ENCODE assay signal across 28 cellular contexts in genomic region chr11:13881176-13881680, GRCh38.
"Had no signal": no experiment of that assay in that cellular context is flagged by ENCODE, and none has a peak within 500 bp of the region (broad histone marks: within the 10 kb centered on the region; RNA-seq: fewer than 3 reads in every experiment).

No MANE protein-coding gene starts in this region.

- H3K4me3 ChIP-seq: colonic mucosa, gastrocnemius medialis, mucosa of descending colon, neural progenitor cell, ovary, psoas muscle, right lobe of liver, thoracic aorta, tibial nerve, upper lobe of left lung, uterus had no signal

- H3K4me3 Mint-ChIP-seq: dendritic cell treated with granulocyte-macrophage colony-stimulating factor and Interleukin-4, amounts not matched to agents 40 ng/mL and 50 ng/mL, for 4 days; endodermal cell; mesothelial cell of epicardium; natural killer cell treated with Interleukin-12 subunit alpha and Interleukin-12 subunit beta and Interleukin-15 and Interleukin-18, amount 100 ng/mL, for 72 hours; stimulated activated naive B cell treated with anti-CD40 and anti-IgM and Interleukin-4, amounts not matched to agents 10 μg/mL and 1 μg/mL and 100 μg/mL, for 72 hours; stimulated activated naive CD8-positive, alpha-beta T cell treated with anti-CD3 and anti-CD28 coated beads, Interleukin-15, Interleukin-2, amounts not matched to agents 100 ng/mL and 50 ng/mL, for 24 hours had no signal

- ATAC-seq: esophagus mucosa; gastrocnemius medialis; left lobe of liver; mucosa of descending colon; natural killer cell treated with Interleukin-12 subunit alpha and Interleukin-12 subunit beta and Interleukin-15 and Interleukin-18, amount 100 ng/mL, for 72 hours; psoas muscle; right lobe of liver; stimulated activated naive B cell treated with anti-CD40 and anti-IgM and Interleukin-4, amounts not matched to agents 10 μg/mL and 1 μg/mL and 100 μg/mL, for 72 hours had no signal

- DNase-seq: colonic mucosa; effector CD8-positive, alpha-beta T cell; endodermal cell; foreskin fibroblast; gastrocnemius medialis; head of caudate nucleus; mesenchymal stem cell; mucosa of descending colon; naive B cell; ovary; psoas muscle; right lobe of liver; small intestine; stimulated activated CD4-positive, alpha-beta T cell treated with anti-CD3 and anti-CD28 coated beads, Interleukin-15, amount 100 ng/mL, for 24 hours; stimulated activated CD4-positive, alpha-beta T cell treated with anti-CD3 and anti-CD28 coated beads, Interleukin-2, amount 100 ng/mL, for 48 hours; stimulated activated naive B cell treated with anti-CD40 and anti-IgM and Interleukin-4, amounts not matched to agents 10 μg/mL and 1 μg/mL and 100 μg/mL, for 72 hours; uterus had no signal

- H3K4me1 Mint-ChIP-seq: endodermal cell, mesothelial cell of epicardium had no signal

- H3K27me3 Mint-ChIP-seq: dendritic cell treated with granulocyte-macrophage colony-stimulating factor and Interleukin-4, amounts not matched to agents 40 ng/mL and 50 ng/mL, for 4 days; naive B cell; natural killer cell treated with Interleukin-12 subunit alpha and Interleukin-12 subunit beta and Interleukin-15 and Interleukin-18, amount 100 ng/mL, for 72 hours; stimulated activated naive B cell treated with anti-CD40 and anti-IgM and Interleukin-4, amounts not matched to agents 10 μg/mL and 1 μg/mL and 100 μg/mL, for 72 hours; stimulated activated naive CD8-positive, alpha-beta T cell treated with anti-CD3 and anti-CD28 coated beads, Interleukin-15, Interleukin-2, amounts not matched to agents 100 ng/mL and 50 ng/mL, for 24 hours had no signal

- H3K4me2 ChIP-seq: neural progenitor cell had no signal

- H3K9me3 ChIP-seq: colonic mucosa, gastrocnemius medialis, mucosa of descending colon, ovary, psoas muscle, right lobe of liver, thoracic aorta, tibial nerve, upper lobe of left lung, uterus had no signal

- H3K4me1 ChIP-seq: colonic mucosa, gastrocnemius medialis, neural progenitor cell, psoas muscle, right lobe of liver, tibial nerve, uterus had no signal

- H3K27ac Mint-ChIP-seq: dendritic cell treated with granulocyte-macrophage colony-stimulating factor and Interleukin-4, amounts not matched to agents 40 ng/mL and 50 ng/mL, for 4 days; endodermal cell; mesothelial cell of epicardium; natural killer cell treated with Interleukin-12 subunit alpha and Interleukin-12 subunit beta and Interleukin-15 and Interleukin-18, amount 100 ng/mL, for 72 hours; neural progenitor cell; stimulated activated naive B cell treated with anti-CD40 and anti-IgM and Interleukin-4, amounts not matched to agents 10 μg/mL and 1 μg/mL and 100 μg/mL, for 72 hours; stimulated activated naive CD8-positive, alpha-beta T cell treated with anti-CD3 and anti-CD28 coated beads, Interleukin-15, Interleukin-2, amounts not matched to agents 100 ng/mL and 50 ng/mL, for 24 hours had no signal

- H3K9me3 Mint-ChIP-seq: dendritic cell treated with granulocyte-macrophage colony-stimulating factor and Interleukin-4, amounts not matched to agents 40 ng/mL and 50 ng/mL, for 4 days; endodermal cell; mesothelial cell of epicardium; naive B cell; natural killer cell treated with Interleukin-12 subunit alpha and Interleukin-12 subunit beta and Interleukin-15 and Interleukin-18, amount 100 ng/mL, for 72 hours; neural progenitor cell; stimulated activated naive B cell treated with anti-CD40 and anti-IgM and Interleukin-4, amounts not matched to agents 10 μg/mL and 1 μg/mL and 100 μg/mL, for 72 hours; stimulated activated naive CD8-positive, alpha-beta T cell treated with anti-CD3 and anti-CD28 coated beads, Interleukin-15, Interleukin-2, amounts not matched to agents 100 ng/mL and 50 ng/mL, for 24 hours had no signal

- H3K36me3 Mint-ChIP-seq: mesothelial cell of epicardium; naive B cell; natural killer cell treated with Interleukin-12 subunit alpha and Interleukin-12 subunit beta and Interleukin-15 and Interleukin-18, amount 100 ng/mL, for 72 hours; neural progenitor cell; stimulated activated naive B cell treated with anti-CD40 and anti-IgM and Interleukin-4, amounts not matched to agents 10 μg/mL and 1 μg/mL and 100 μg/mL, for 72 hours had no signal

- H3K27ac ChIP-seq: colonic mucosa, epithelial cell of prostate, gastrocnemius medialis, neural progenitor cell, ovary, psoas muscle, right lobe of liver, thoracic aorta, tibial nerve, upper lobe of left lung, uterus had no signal

- H3K36me3 ChIP-seq: colonic mucosa, gastrocnemius medialis, neural progenitor cell, ovary, right lobe of liver, thoracic aorta, tibial nerve, upper lobe of left lung, uterus had no signal

- H3K27me3 ChIP-seq: colonic mucosa, gastrocnemius medialis, neural progenitor cell, ovary, right lobe of liver, tibial nerve, upper lobe of left lung, uterus had no signal

- H2AFZ ChIP-seq: neural progenitor cell had no signal
